ENCODE assay signal across 33 cellular contexts in the genomic region with DNA sequence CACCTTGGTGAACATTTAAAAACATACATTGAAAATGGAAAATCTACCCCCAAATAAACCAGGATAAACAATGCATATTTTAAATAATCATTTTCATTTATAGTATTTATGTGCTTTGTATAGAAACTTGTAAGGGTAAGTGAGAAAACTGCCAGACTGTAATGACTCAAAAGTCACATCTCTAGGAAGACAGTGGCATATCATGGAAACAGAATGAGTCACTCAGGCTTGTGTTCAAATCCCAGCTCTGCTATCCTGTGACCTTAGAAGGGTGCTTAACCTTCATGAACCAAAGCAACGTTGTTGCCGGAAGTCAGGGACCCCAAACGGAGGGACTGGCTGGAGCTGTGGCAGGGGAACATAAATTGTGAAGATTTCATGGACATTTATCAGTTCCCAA.
"Had no signal": no experiment of that assay in that cellular context is flagged by ENCODE, and none has a peak within 500 bp of the region (broad histone marks: within the 10 kb centered on the region; RNA-seq: fewer than 3 reads in every experiment).

No MANE protein-coding gene starts in this region.

- DNase-seq: Karpas-422, Kasumi-1, KG1, MG63, MM.1S, MV-4-11, NCI-H1048, NCI-H1092, NCI-H1092 treated with DMSO at 0.1 percent for 48 hours, NCI-H1105, NCI-H1105 treated with DMSO at 0.1 percent for 48 hours, NCI-H1417, NCI-H1417 treated with DMSO at 0.1 percent for 48 hours, NCI-H1436, NCI-H1436 treated with DMSO at 0.1 percent for 48 hours, NCI-H146, NCI-H1694, NCI-H1694 treated with DMSO at 0.1 percent for 48 hours, NCI-H187, NCI-H187 treated with DMSO at 0.1 percent for 48 hours, NCI-H1930, NCI-H2029, NCI-H2029 treated with DMSO at 0.1 percent for 48 hours, NCI-H2081, NCI-H2081 treated with DMSO at 0.1 percent for 48 hours, NCI-H2107, NCI-H2171, NCI-H2171 treated with DMSO at 0.1 percent for 48 hours, NCI-H2227 treated with DMSO at 0.1 percent for 48 hours, NCI-H226, NCI-H345, NCI-H446, NCI-H446 treated with DMSO at 0.1 percent for 48 hours had no signal
